ENCODE assay signal across 10 cellular contexts in genomic region chr2:216215991-216216390, GRCh38.
DNase-seq lines count a peak whose midpoint lies in the region; ATAC-seq and TF ChIP-seq lines count a peak whose summit lies in the region.
"Had no signal": no experiment of that assay in that cellular context is flagged by ENCODE, and none has a peak within 500 bp of the region (broad histone marks: within the 10 kb centered on the region; RNA-seq: fewer than 3 reads in every experiment).

No MANE protein-coding gene starts in this region.

- DNase-seq in NCI-H82 (lab: John Stamatoyannopoulos, UW) (peak; percentile 71), NCI-H82 treated with DMSO at 0.1 percent for 48 hours (lab: John Stamatoyannopoulos, UW; ENCODE audit: unreplicated experiment) (no peak), NCI-H1694 treated with DMSO at 0.1 percent for 48 hours (lab: John Stamatoyannopoulos, UW) (peak; percentile 55), cerebellar cortex (ENCODE audit: low spot score) (peak; percentile 20), retinal pigment epithelial cell (ENCODE audit: low read depth) (no peak), T-helper 1 cell (no peak)
- no peak for DNase-seq in activated naive CD4-positive, alpha-beta T cell treated with anti-CD3 and anti-CD28 coated beads for 36 hours
- DNase-seq: activated CD4-positive, alpha-beta T cell treated with anti-CD3 and anti-CD28 coated beads, Interleukin-2, amount 50 U/mL, for 4 hours; heart right ventricle had no signal

- H3K27me3 Mint-ChIP-seq in activated naive CD4-positive, alpha-beta T cell treated with anti-CD3 and anti-CD28 coated beads for 36 hours (ENCODE audit: low read depth) = no peaks in the 10 kb centered on the region

- no peak for ATAC-seq in HG02678 (IDR thresholded peaks at IDR 0.05; ENCODE audit: unreplicated experiment)
- ATAC-seq: heart right ventricle had no signal

- H3K36me3 Mint-ChIP-seq in activated naive CD4-positive, alpha-beta T cell treated with anti-CD3 and anti-CD28 coated beads for 36 hours (ENCODE audit: low read depth) = peaks cover 2% of the 10 kb centered on the region

- intact Hi-C loops in activated naive CD4-positive, alpha-beta T cell treated with anti-CD3 and anti-CD28 coated beads for 36 hours (cut with micrococcal nuclease) = no loop called here

- no peak overlapping the region for H3K27ac Mint-ChIP-seq in activated naive CD4-positive, alpha-beta T cell treated with anti-CD3 and anti-CD28 coated beads for 36 hours

- peaks cover 21% of the 10 kb centered on the region for H3K4me1 Mint-ChIP-seq in activated naive CD4-positive, alpha-beta T cell treated with anti-CD3 and anti-CD28 coated beads for 36 hours (ENCODE audit: low read depth)

- no peak overlapping the region for H3K4me3 ChIP-seq in retinal pigment epithelial cell (ENCODE audit: low read length)
- H3K4me3 ChIP-seq: heart right ventricle had no signal

- CTCF ChIA-PET in activated naive CD4-positive, alpha-beta T cell treated with anti-CD3 and anti-CD28 coated beads for 36 hours (lab: Charles Lee) = interaction anchor here (0.6 to 1.9 kb wide), 8 partner anchors 18 to 187 kb away, joined by 3 to 8 read pairs (median 4); no protein-coding TSS in a partner anchor

- TF ChIP-seq CTCF in retinal pigment epithelial cell (conservative IDR thresholded peaks at IDR 0.05; ENCODE audit: low read depth, low read length) = peak; percentile 55

- H3K9me3 Mint-ChIP-seq in activated naive CD4-positive, alpha-beta T cell treated with anti-CD3 and anti-CD28 coated beads for 36 hours = no peaks in the 10 kb centered on the region

- H3K4me3 Mint-ChIP-seq in activated naive CD4-positive, alpha-beta T cell treated with anti-CD3 and anti-CD28 coated beads for 36 hours = no peak overlapping the region

Comparison
In these comparisons a context has a peak if more than half of its experiments do, and no peak if none do; other contexts are left out.
1. DNase-seq: peak in NCI-H82 (single experiment), NCI-H1694 treated with DMSO at 0.1 percent for 48 hours (single experiment) and cerebellar cortex (single experiment); none in NCI-H82 treated with DMSO at 0.1 percent for 48 hours (single experiment), retinal pigment epithelial cell (single experiment), T-helper 1 cell (0 of 5) and activated naive CD4-positive, alpha-beta T cell treated with anti-CD3 and anti-CD28 coated beads for 36 hours (single experiment).